ENCODE assay signal across 15 cellular contexts in the genomic region with DNA sequence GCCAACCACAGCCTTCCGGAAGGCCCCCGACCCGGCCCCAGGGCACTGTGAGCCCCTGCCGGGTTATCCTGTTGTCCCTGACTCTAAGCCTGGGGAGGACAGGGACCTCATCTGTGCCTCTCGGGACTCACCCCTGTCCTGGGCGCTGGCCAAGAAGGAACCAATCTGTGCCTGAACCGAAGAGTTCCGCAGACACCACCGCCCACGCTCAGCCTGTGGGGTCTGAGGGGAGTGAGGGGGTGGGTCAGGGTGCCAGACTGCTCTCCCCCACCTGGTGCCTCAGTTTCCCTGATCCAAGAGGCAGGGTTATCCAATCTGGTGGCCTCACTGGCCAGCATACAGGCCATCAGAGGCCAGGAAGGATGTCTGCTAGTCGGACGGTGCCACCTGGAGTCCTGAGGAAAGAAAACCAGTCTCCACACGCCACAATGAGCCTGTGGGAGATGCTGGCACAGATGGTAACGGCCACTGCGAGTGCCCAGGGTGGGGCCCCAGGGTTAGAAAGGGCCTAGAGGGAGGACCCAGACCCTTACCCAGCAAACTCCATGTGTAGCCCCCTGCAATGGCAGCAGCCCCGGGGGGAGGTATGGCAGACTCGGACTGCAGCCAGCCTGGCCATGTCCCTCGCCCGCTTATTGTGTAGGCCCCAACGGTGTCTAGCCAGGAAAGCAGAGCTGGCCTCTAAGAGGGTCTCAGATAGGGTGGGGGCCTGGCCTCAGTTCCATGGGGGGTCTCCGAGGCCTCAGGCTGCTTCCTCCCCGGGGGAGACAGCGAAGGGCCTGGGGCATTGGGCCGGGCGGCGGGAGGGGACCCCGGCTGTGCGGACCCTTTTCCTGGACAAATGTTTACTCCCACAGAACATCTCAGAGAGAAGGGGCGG. TPM values are rescaled to one million over a fixed set of nuclear protein-coding genes. Genes with fewer than 3 reads are reported as not detected.
A peak's percentile ranks its signal among the peaks of the same experiment; 100 is the strongest.
DNase-seq lines count a peak whose midpoint lies in the region; ATAC-seq and TF ChIP-seq lines count a peak whose summit lies in the region.
"Had no signal": no experiment of that assay in that cellular context is flagged by ENCODE, and none has a peak within 500 bp of the region (broad histone marks: within the 10 kb centered on the region; RNA-seq: fewer than 3 reads in every experiment).

No MANE protein-coding gene starts in this region.

- H3K36me3 Mint-ChIP-seq in activated CD4-positive, alpha-beta T cell treated with anti-CD3 and anti-CD28 coated beads, Interleukin-2, amount 10 ng/mL, durations not matched to agents 24 days and 14 days (ENCODE audit: low read depth): peaks cover 2% of the 10 kb centered on the region

- TF ChIP-seq POLR2A in esophagus squamous epithelium (IDR thresholded peaks at IDR 0.05): no peak

- H3K4me3 ChIP-seq in psoas muscle (peak overlapping the region; percentile 75), mucosa of descending colon (no peak overlapping the region), esophagus squamous epithelium (no peak overlapping the region)

- intact Hi-C loops in activated CD4-positive, alpha-beta T cell treated with anti-CD3 and anti-CD28 coated beads, Interleukin-2, amount 10 ng/mL, durations not matched to agents 24 days and 14 days (cut with micrococcal nuclease): loop anchor here (1.0 to 5.0 kb wide), 3 partner anchors 36 to 81 kb away; a partner anchor contains a TSS
- intact Hi-C loops in psoas muscle (cut with DNase I) (loop anchor here (1.0 to 10.0 kb wide), 3 partner anchors 36 to 80 kb away; a partner anchor contains a TSS), mucosa of descending colon (cut with DNase I, micrococcal nuclease) (no loop called here), esophagus squamous epithelium (cut with DNase I) (no loop called here)

- peak; percentile 37; the same call in 1 of the 2 replicates for TF ChIP-seq RAD21 in Ishikawa (IDR thresholded peaks at IDR 0.05; ENCODE audit: low read depth)

- H3K9me3 Mint-ChIP-seq in activated CD4-positive, alpha-beta T cell treated with anti-CD3 and anti-CD28 coated beads, Interleukin-2, amount 10 ng/mL, durations not matched to agents 24 days and 14 days: peaks cover 7% of the 10 kb centered on the region

- no peaks in the 10 kb centered on the region for H3K27me3 ChIP-seq in psoas muscle (ENCODE audit: insufficient read depth in 3 of 3, low read length in 2 of 3)
- peaks cover 0 to 19% (median 0%) of the 10 kb centered on the region in 4 donors for H3K27me3 ChIP-seq in esophagus squamous epithelium

- H3K4me1 ChIP-seq in psoas muscle: peaks cover 70% of the 10 kb centered on the region
- H3K4me1 ChIP-seq in mucosa of descending colon (ENCODE audit: low read depth): no peaks in the 10 kb centered on the region
- peaks cover 9 to 56% (median 18%) of the 10 kb centered on the region in 3 donors for H3K4me1 ChIP-seq in esophagus squamous epithelium

- TF ChIP-seq CTCF in psoas muscle (IDR thresholded peaks at IDR 0.05): peak; percentile 17
- no peak for TF ChIP-seq CTCF in mucosa of descending colon (IDR thresholded peaks at IDR 0.05)
- TF ChIP-seq CTCF in esophagus squamous epithelium (IDR thresholded peaks at IDR 0.05): no peak

- ATAC-seq in psoas muscle (peak in 2 of 4 donors; percentile 4 to 11), mucosa of descending colon (no peak)

- H3K27ac ChIP-seq in psoas muscle: peak overlapping the region; percentile 94
- no peak overlapping the region for H3K27ac ChIP-seq in esophagus squamous epithelium

- H3K27me3 Mint-ChIP-seq in activated CD4-positive, alpha-beta T cell treated with anti-CD3 and anti-CD28 coated beads, Interleukin-2, amount 10 ng/mL, durations not matched to agents 24 days and 14 days: no peaks in the 10 kb centered on the region

- WGBS in psoas muscle, 3 donors: 50 to 73% (median 56%) methylated on average over 29 of the region's 29 CpGs
- WGBS in esophagus squamous epithelium, 2 donors: 62 to 69% methylated on average over 5 of the region's 29 CpGs

- DNase-seq in activated CD4-positive, alpha-beta T cell treated with anti-CD3 and anti-CD28 coated beads, Interleukin-2, amount 10 ng/mL, durations not matched to agents 24 days and 14 days: peak; percentile 63
- DNase-seq in activated CD4-positive, alpha-beta T cell treated with anti-CD3 and anti-CD28 coated beads for 4 hours: no peak
- DNase-seq in cerebellum (ENCODE audit: low spot score): peak; percentile 12
- peak in 1 of 2 donors; percentile 68 for DNase-seq in psoas muscle
- DNase-seq in mucosa of descending colon: no peak
- no peak for DNase-seq in esophagus squamous epithelium (lab: John Stamatoyannopoulos, UW)
- DNase-seq in DMS114 treated with DMSO at 0.1 percent for 48 hours (lab: John Stamatoyannopoulos, UW; ENCODE audit: unreplicated experiment): no peak
- DNase-seq: activated gamma-delta T cell; DMS153; NCI-H2081 treated with DMSO at 0.1 percent for 48 hours; stimulated activated CD4-positive, alpha-beta T cell treated with anti-CD3 and anti-CD28 coated beads, Interleukin-12 subunit alpha, Interleukin-12 subunit beta, amount 100 ng/mL, for 4 hours had no signal

- H3K4me1 Mint-ChIP-seq in activated CD4-positive, alpha-beta T cell treated with anti-CD3 and anti-CD28 coated beads, Interleukin-2, amount 10 ng/mL, durations not matched to agents 24 days and 14 days: peaks cover 5% of the 10 kb centered on the region
- H3K4me1 Mint-ChIP-seq: neural crest cell had no signal

- no peak for TF ChIP-seq EP300 in Ishikawa (IDR thresholded peaks at IDR 0.05; ENCODE audit: borderline replicate concordance)

- H3K36me3 ChIP-seq in psoas muscle (ENCODE audit: insufficient read depth in 1 of 2, low read depth in 1 of 2) (peaks cover 0 to 13% of the 10 kb centered on the region in 2 donors), mucosa of descending colon (ENCODE audit: low read depth) (no peaks in the 10 kb centered on the region), esophagus squamous epithelium (no peaks in the 10 kb centered on the region)

- H3K4me3 Mint-ChIP-seq in activated CD4-positive, alpha-beta T cell treated with anti-CD3 and anti-CD28 coated beads, Interleukin-2, amount 10 ng/mL, durations not matched to agents 24 days and 14 days: no peak overlapping the region
- H3K4me3 Mint-ChIP-seq: neural crest cell had no signal

- no peak overlapping the region for H3K27ac Mint-ChIP-seq in activated CD4-positive, alpha-beta T cell treated with anti-CD3 and anti-CD28 coated beads, Interleukin-2, amount 10 ng/mL, durations not matched to agents 24 days and 14 days

- no peaks in the 10 kb centered on the region for H3K9me3 ChIP-seq in psoas muscle
- H3K9me3 ChIP-seq in mucosa of descending colon: no peaks in the 10 kb centered on the region
- H3K9me3 ChIP-seq in esophagus squamous epithelium: no peaks in the 10 kb centered on the region

TF ChIP-seq in Ishikawa, 13 proteins besides CTCF, POLR2A, EP300 and RAD21 (continues in another document):
- no peak for TF ChIP-seq TEAD4 (IDR thresholded peaks at IDR 0.05)
- no peak for TF ChIP-seq CREB1 (IDR thresholded peaks at IDR 0.05; ENCODE audit: low read depth)
- no peak for TF ChIP-seq YY1 (IDR thresholded peaks at IDR 0.05; ENCODE audit: low read depth)
- no peak for TF ChIP-seq TCF12 (IDR thresholded peaks at IDR 0.05; ENCODE audit: low read depth)
- TF ChIP-seq TAF1 (IDR thresholded peaks at IDR 0.05; ENCODE audit: low read depth): no peak
- TF ChIP-seq FOXM1 (IDR thresholded peaks at IDR 0.05; ENCODE audit: borderline replicate concordance, low read depth): no peak
- TF ChIP-seq EGR1 (IDR thresholded peaks at IDR 0.05): no peak
- TF ChIP-seq ZBTB7A (IDR thresholded peaks at IDR 0.05; ENCODE audit: low read depth): no peak

RNA-seq across cellular contexts. Expression of a gene that starts 0.8 kb away (rescaled TPM):
- total RNA-seq in activated CD4-positive, alpha-beta T cell treated with anti-CD3 and anti-CD28 coated beads, Interleukin-2, amount 10 ng/mL, durations not matched to agents 24 days and 14 days: 1.1 and 1.2 TPM in 2 replicates
- total RNA-seq in cerebellum (0.64 TPM), psoas muscle (1,000 to 10,000 TPM; 1,884 to 7,638 (median 4,017) TPM), mucosa of descending colon (1 to 10 TPM in 1 of 3 donors, under 1 TPM in 1, not detected in 1; 0.72 to 2.7 TPM), esophagus squamous epithelium (1 to 10 TPM in 2 of 4 donors, under 1 TPM in 1, not detected in 1; 0.76 to 3.1 (median 1.6) TPM)
- polyA plus RNA-seq in psoas muscle: 1,000 to 10,000 TPM; 1,367 to 5,833 (median 3,289) TPM
- total RNA-seq: A673, left lobe of liver, neural crest cell had no signal

RNA-seq across cellular contexts. Expression of a gene that starts 27.0 kb away (rescaled TPM):
- not detected in 2 replicates for total RNA-seq in activated CD4-positive, alpha-beta T cell treated with anti-CD3 and anti-CD28 coated beads, Interleukin-2, amount 10 ng/mL, durations not matched to agents 24 days and 14 days
- total RNA-seq in cerebellum: not detected
- total RNA-seq in psoas muscle: 1 to 10 TPM; 1.6 to 8.9 (median 2.4) TPM
- under 1 TPM; 0.16 to 1.00 (median 0.61) TPM for polyA plus RNA-seq in psoas muscle
- not detected for total RNA-seq in mucosa of descending colon
- not detected for total RNA-seq in esophagus squamous epithelium
- total RNA-seq: A673, left lobe of liver, neural crest cell had no signal

RNA-seq across cellular contexts. Expression of a gene that starts 28.5 kb away (rescaled TPM):
- total RNA-seq in activated CD4-positive, alpha-beta T cell treated with anti-CD3 and anti-CD28 coated beads, Interleukin-2, amount 10 ng/mL, durations not matched to agents 24 days and 14 days: 77.1 and 78.1 TPM in 2 replicates
- total RNA-seq in cerebellum (23.8 TPM), psoas muscle (10 to 100 TPM; 46.3 to 91.8 (median 66.9) TPM), mucosa of descending colon (100 to 1,000 TPM in 1 of 3 donors, 10 to 100 TPM in 2; 42.5 to 105 (median 56.1) TPM), esophagus squamous epithelium (100 to 1,000 TPM; 128 to 231 (median 155) TPM)
- 100 to 1,000 TPM in 2 of 3 donors, 10 to 100 TPM in 1; 75.4 to 163 (median 130) TPM for polyA plus RNA-seq in psoas muscle

Comparison
In these comparisons a context has a peak if more than half of its experiments do, and no peak if none do; other contexts are left out.
1. DNase-seq: peak in activated CD4-positive, alpha-beta T cell treated with anti-CD3 and anti-CD28 coated beads, Interleukin-2, amount 10 ng/mL, durations not matched to agents 24 days and 14 days (single experiment) and cerebellum (single experiment); none in activated CD4-positive, alpha-beta T cell treated with anti-CD3 and anti-CD28 coated beads for 4 hours (0 of 2), mucosa of descending colon (0 of 3), esophagus squamous epithelium (single experiment) and DMS114 treated with DMSO at 0.1 percent for 48 hours (single experiment).
2. RNA of a gene that starts 0.8 kb away (total RNA-seq): 1,884 to 7,638 TPM in psoas muscle; 0.76 to 3.1 TPM in esophagus squamous epithelium, 1.1 to 1.2 TPM in activated CD4-positive, alpha-beta T cell treated with anti-CD3 and anti-CD28 coated beads, Interleukin-2, amount 10 ng/mL, durations not matched to agents 24 days and 14 days, 0.72 to 2.7 TPM in mucosa of descending colon and 0.64 TPM in cerebellum (single experiment); every median in the first group is over 100 times any median in the second.
3. intact Hi-C loops: an anchor here in activated CD4-positive, alpha-beta T cell treated with anti-CD3 and anti-CD28 coated beads, Interleukin-2, amount 10 ng/mL, durations not matched to agents 24 days and 14 days (1.0 to 5.0 kb wide) and psoas muscle (1.0 to 10.0 kb wide); none called in mucosa of descending colon and esophagus squamous epithelium.